22 cellular contexts compared by ENCODE assay signal in genomic region chr2:133317161-133317560, GRCh38.
"Had no signal": no experiment of that assay in that cellular context is flagged by ENCODE, and none has a peak within 500 bp of the region (broad histone marks: within the 10 kb centered on the region; RNA-seq: fewer than 3 reads in every experiment).

No MANE protein-coding gene starts in this region.

- H3K27ac ChIP-seq: HL-60, PC-9, Peyer's patch, SJCRH30 had no signal

- H2AFZ ChIP-seq: PC-9 had no signal

- ATAC-seq: Right ventricle myocardium inferior, SK-N-SH treated with all-trans-retinoic acid at 6 μM for 48 hours had no signal

- H3K4me2 ChIP-seq: PC-9 had no signal

- H3K4me3 ChIP-seq: MG63, PC-9, Peyer's patch, SJCRH30 had no signal

- H3K36me3 ChIP-seq: MG63, Peyer's patch, SJCRH30 had no signal

- DNase-seq: Karpas-422, KG1, MG63, NCI-H1092, NCI-H1417 treated with DMSO at 0.1 percent for 48 hours, NCI-H146, NCI-H1694 treated with DMSO at 0.1 percent for 48 hours, NCI-H2081 treated with DMSO at 0.1 percent for 48 hours, NCI-H2171, NCI-H226, NCI-H446, NCI-H524 treated with DMSO at 0.1 percent for 48 hours, NCI-H69, NCI-H774, OCI-M1, PC-9, Peyer's patch, SHP77 treated with DMSO at 0.1 percent for 48 hours, SJCRH30 had no signal

- H3K27me3 ChIP-seq: MG63, Peyer's patch, SJCRH30 had no signal

- H3K9me3 ChIP-seq: MG63, SJCRH30 had no signal

- H3K4me1 ChIP-seq: Peyer's patch, SJCRH30 had no signal
